8 cellular contexts compared by ENCODE assay signal in the genomic region with DNA sequence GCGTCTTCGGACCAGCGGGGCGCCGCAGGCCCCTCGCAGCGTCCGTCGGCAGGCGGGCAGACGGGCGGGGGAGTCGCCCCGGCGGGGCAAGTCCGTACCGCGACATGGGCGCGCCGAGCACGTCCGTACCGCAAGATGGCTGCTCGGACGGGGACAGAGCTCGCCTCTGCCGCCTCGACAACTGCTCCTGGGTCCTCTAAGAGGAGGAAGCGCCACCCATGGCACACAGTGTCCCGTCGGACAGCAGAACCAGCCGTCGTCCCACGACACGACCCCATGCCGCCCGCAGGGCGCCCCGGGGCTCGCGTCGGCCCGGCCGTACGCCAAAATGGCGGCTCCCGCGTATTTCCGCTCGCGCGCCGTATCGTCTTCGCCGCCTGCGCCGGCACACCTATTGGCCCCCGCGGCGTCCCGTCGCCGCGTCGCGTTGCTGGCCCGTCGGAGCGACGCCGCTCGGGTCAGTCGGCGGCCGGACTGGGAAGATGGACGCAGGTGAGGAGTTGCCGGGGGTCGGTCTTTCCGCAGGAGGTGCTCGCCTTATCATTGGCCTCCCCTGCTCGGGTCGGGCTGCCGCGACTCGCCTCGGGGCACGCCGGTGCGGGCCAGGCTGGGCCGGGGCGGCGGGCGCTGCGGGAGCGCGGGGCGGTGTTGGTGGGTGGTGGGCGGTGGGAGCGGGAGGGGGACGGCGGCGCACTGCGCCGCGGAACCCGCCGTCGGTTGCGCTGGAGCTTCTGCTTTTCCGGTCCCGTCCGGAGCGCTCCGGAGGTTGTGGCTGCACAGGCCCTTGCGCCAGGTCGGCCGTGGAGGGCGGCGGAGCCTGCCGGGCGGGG. TPM values are rescaled to one million over a fixed set of nuclear protein-coding genes. Genes with fewer than 3 reads are reported as not detected.
DNase-seq lines count a peak whose midpoint lies in the region; ATAC-seq and TF ChIP-seq lines count a peak whose summit lies in the region.

A gene (plus strand): TSS at position 461 of the 830 bp plus-strand sequence. CDS start 22 bp downstream, at position 483.

- peak; percentile 68 for ATAC-seq in HG02763 (IDR thresholded peaks at IDR 0.05; ENCODE audit: unreplicated experiment)
- ATAC-seq in right cardiac atrium: peak; percentile 90 to 91

- in situ Hi-C loops in GM13977 (cut with MboI; ENCODE audit: low pct_unique_long_range_greater_than_20kb, low sequenced_read_pairs, unreplicated experiment): no loop called here

- peak within 1 kb of the TSS; percentile 93 for H3K27ac Mint-ChIP-seq in T-helper 2 cell treated with Interferon-gamma antibody and Interleukin-4, amounts not matched to agents 5 μg/mL and 100 μg/mL, for 36 hours

- H3K27me3 ChIP-seq in right cardiac atrium (ENCODE audit: control insufficient read depth, insufficient read depth) (no peaks in the 10 kb centered on the region), vagina (no peaks in the 10 kb centered on the region)

- H3K4me1 ChIP-seq in right cardiac atrium (ENCODE audit: control insufficient read depth, insufficient read depth, low read length) (peaks cover 2% of the 10 kb centered on the region), vagina (peaks cover 56% of the 10 kb centered on the region)

- peak within 1 kb of the TSS; percentile 83 for H3K27ac ChIP-seq in right cardiac atrium (ENCODE audit: low read length)
- peak within 1 kb of the TSS; percentile 98 for H3K27ac ChIP-seq in vagina

- WGBS in right cardiac atrium: under 1% methylated on average over 123 of the region's 123 CpGs

- peak within 1 kb of the TSS; percentile 98 for H3K4me3 Mint-ChIP-seq in T-helper 2 cell treated with Interferon-gamma antibody and Interleukin-4, amounts not matched to agents 5 μg/mL and 100 μg/mL, for 36 hours

- peaks cover 32% of the 10 kb centered on the region for H3K36me3 Mint-ChIP-seq in T-helper 2 cell treated with Interferon-gamma antibody and Interleukin-4, amounts not matched to agents 5 μg/mL and 100 μg/mL, for 36 hours (ENCODE audit: low read depth)

- H3K9me3 ChIP-seq in right cardiac atrium (ENCODE audit: control insufficient read depth, low read length) (no peaks in the 10 kb centered on the region), vagina (no peaks in the 10 kb centered on the region)

- DNase-seq in GM13977 (ENCODE audit: low spot score) (peak; percentile 98), NCI-H1436 (lab: John Stamatoyannopoulos, UW) (peak; percentile 63), anterior cingulate cortex (lab: John Stamatoyannopoulos, UW) (peak; percentile 38 to 96 (median 85)), right cardiac atrium (peak; percentile 88 to 95 (median 95)), putamen (ENCODE audit: low spot score) (peak; percentile 87), vagina (ENCODE audit: extremely low spot score in 2 of 2) (no peak)
- peak; percentile 83 for DNase-seq in T-helper 2 cell treated with Interferon-gamma antibody and Interleukin-4, amounts not matched to agents 5 μg/mL and 100 μg/mL, for 36 hours (ENCODE audit: low spot score)

- H3K36me3 ChIP-seq in vagina: peaks cover 0 to 14% of the 10 kb centered on the region in 2 donors

- H3K4me3 ChIP-seq in right cardiac atrium (ENCODE audit: low read length): peak within 1 kb of the TSS; percentile 88
- peak within 1 kb of the TSS; percentile 82 to 87 for H3K4me3 ChIP-seq in vagina

- H3K27me3 Mint-ChIP-seq in T-helper 2 cell treated with Interferon-gamma antibody and Interleukin-4, amounts not matched to agents 5 μg/mL and 100 μg/mL, for 36 hours (ENCODE audit: low read depth): no peaks in the 10 kb centered on the region

- peaks cover 6% of the 10 kb centered on the region for H3K9me3 Mint-ChIP-seq in T-helper 2 cell treated with Interferon-gamma antibody and Interleukin-4, amounts not matched to agents 5 μg/mL and 100 μg/mL, for 36 hours

- no peak for TF ChIP-seq POLR2A in vagina (IDR thresholded peaks at IDR 0.05)

- TF ChIP-seq CTCF in GM13977 (IDR thresholded peaks at IDR 0.05; ENCODE audit: extremely low read depth, insufficient read depth, missing control alignments): no peak
- no peak for TF ChIP-seq CTCF in vagina (IDR thresholded peaks at IDR 0.05)

- peaks cover 36% of the 10 kb centered on the region for H3K4me1 Mint-ChIP-seq in T-helper 2 cell treated with Interferon-gamma antibody and Interleukin-4, amounts not matched to agents 5 μg/mL and 100 μg/mL, for 36 hours (ENCODE audit: low read depth)

- intact Hi-C loops in right cardiac atrium (cut with DNase I): loop anchor here in 2 of 4 donors (10.0 kb wide), 1 partner anchor 133 kb away; a partner anchor contains a TSS
- intact Hi-C loops in vagina (cut with DNase I): loop anchor here (5.0 kb wide), 1 partner anchor 320 kb away; a partner anchor contains a TSS

RNA-seq across cellular contexts. Expression of the gene that starts here (rescaled TPM):
- total RNA-seq in right cardiac atrium (10 to 100 TPM; 46.5 to 53.8 (median 47.5) TPM), vagina (104 TPM)
- 40.3 TPM for polyA plus RNA-seq in right cardiac atrium

Comparison
In these comparisons a context has a peak if more than half of its experiments do, and no peak if none do; other contexts are left out.
1. DNase-seq: peak in GM13977 (single experiment), NCI-H1436 (single experiment), T-helper 2 cell treated with Interferon-gamma antibody and Interleukin-4, amounts not matched to agents 5 μg/mL and 100 μg/mL, for 36 hours (single experiment), anterior cingulate cortex (58 of 58), right cardiac atrium (3 of 3) and putamen (single experiment); none in vagina (0 of 2).